11 cellular contexts compared by ENCODE assay signal in genomic region chr20:21529863-21530262, GRCh38. TPM values are rescaled to one million over a fixed set of nuclear protein-coding genes. Genes with fewer than 3 reads are reported as not detected.
DNase-seq lines count a peak whose midpoint lies in the region; ATAC-seq, FAIRE-seq and TF ChIP-seq lines count a peak whose summit lies in the region.
"Had no signal": no experiment of that assay in that cellular context is flagged by ENCODE, and none has a peak within 500 bp of the region (broad histone marks: within the 10 kb centered on the region; RNA-seq: fewer than 3 reads in every experiment).

No MANE protein-coding gene starts in this region.

- TF ChIP-seq CTCF in A549 (IDR thresholded peaks at IDR 0.05) (peak; percentile 41), GM13976 (IDR thresholded peaks at IDR 0.05; ENCODE audit: borderline replicate concordance, control extremely low read depth, extremely low read depth, insufficient read depth, missing control alignments) (peak; percentile 39), fibroblast of the aortic adventitia (IDR thresholded peaks at IDR 0.05; ENCODE audit: insufficient read depth, low read length) (peak; percentile 5)

- no peak for DNase-seq in A549 (ENCODE audit: low read depth in 1 of 2, low spot score in 1 of 2)
- peak; percentile 36 for DNase-seq in GM13976 (ENCODE audit: low spot score)
- DNase-seq in NCI-H774 (lab: John Stamatoyannopoulos, UW) = peak; percentile 66
- no peak for DNase-seq in fibroblast of the aortic adventitia (ENCODE audit: low read depth)
- no peak for DNase-seq in putamen (ENCODE audit: low spot score)
- no peak for DNase-seq in DMS79 (lab: John Stamatoyannopoulos, UW)
- DNase-seq: activated naive CD4-positive, alpha-beta T cell; T-helper 1 cell had no signal

- H3K4me3 ChIP-seq in A549 = no peak overlapping the region
- H3K4me3 ChIP-seq in fibroblast of the aortic adventitia (ENCODE audit: low read depth, low read length) = no peak overlapping the region

- in situ Hi-C loops in GM13976 (cut with MboI; ENCODE audit: low sequenced_read_pairs, unreplicated experiment) = loop anchor here (5.0 kb wide), 1 partner anchor 42 kb away; no protein-coding TSS in a partner anchor

- 0 out of 5 replicates have a peak, but pooled peaks of 1 of the 2 experiments have one; percentile 18 for TF ChIP-seq RAD21 in A549 (conservative IDR thresholded peaks at IDR 0.05 in 1 of 2, IDR thresholded peaks at IDR 0.05 in 1 of 2)

- TF ChIP-seq POLR2A in A549 (IDR thresholded peaks at IDR 0.05; ENCODE audit: low read length) = no peak

- CTCF ChIA-PET in A549 (lab: Yijun Ruan, JAX) = interaction anchor here (0.5 to 1.6 kb wide), 16 partner anchors 11 to 1973 kb away, joined by 3 to 8 read pairs (median 4); no protein-coding TSS in a partner anchor

- 0 out of 3 replicates have a peak, but pooled peaks cover 2% of the 10 kb centered on the region for H3K9me3 ChIP-seq in A549

- no peak overlapping the region for H3K27ac ChIP-seq in A549
- H3K27ac ChIP-seq: epithelial cell of prostate had no signal

- no peak overlapping the region for H3K4me2 ChIP-seq in A549

- whole genome bisulfite sequencing in A549 (ENCODE audit: missing lambda C conversion rate) = 12% methylated on average over 6 of the region's 6 CpGs

- H3K4me1 ChIP-seq in A549 = no peaks in the 10 kb centered on the region

- POLR2A ChIA-PET in A549 (lab: Yijun Ruan, JAX) = no interaction called here

- peak; percentile 84 for FAIRE-seq in A549 (lab: Jason Lieb, UNC)

- TF ChIP-seq EP300 in A549 (IDR thresholded peaks at IDR 0.05) = no peak

- peak in 1 of 2 experiments; percentile 54; a peak in 2 of 6 replicates for ATAC-seq in A549
- ATAC-seq in HG03280 (IDR thresholded peaks at IDR 0.05; ENCODE audit: unreplicated experiment) = no peak
- ATAC-seq in GM18858 (IDR thresholded peaks at IDR 0.05; ENCODE audit: unreplicated experiment) = no peak

TF ChIP-seq in A549, 52 proteins besides CTCF, POLR2A, EP300 and RAD21:
- no peak for TF ChIP-seq JUNB (IDR thresholded peaks at IDR 0.05)
- TF ChIP-seq, protein P1, sequence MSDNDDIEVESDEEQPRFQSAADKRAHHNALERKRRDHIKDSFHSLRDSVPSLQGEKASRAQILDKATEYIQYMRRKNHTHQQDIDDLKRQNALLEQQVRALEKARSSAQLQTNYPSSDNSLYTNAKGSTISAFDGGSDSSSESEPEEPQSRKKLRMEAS (IDR thresholded peaks at IDR 0.05) = peak; percentile 44; the same call in 1 of the 2 replicates

RNA-seq across cellular contexts. Expression of gene NKX2-2, which starts 16.0 kb away (rescaled TPM):
- polyA plus RNA-seq in A549 (2011; rRNA removed) (not detected in 2 replicates), A549 (2017; fragmentation: RNase III; extraction: RNeasy Plus Mini Kit Qiagen cat#74134 plus additional on column Dnase treatment) (not detected in 3 replicates)
- not detected in 2 replicates for polyA plus RNA-seq in A549 (2012; cell fraction: cytosol; rRNA removed)
- not detected in 2 replicates for polyA plus RNA-seq in A549 (2012; cell fraction: nucleus; rRNA removed)
- polyA minus RNA-seq in A549 (2011; rRNA and poly(A)+ RNA removed) = not detected in 2 replicates
- total RNA-seq in fibroblast of the aortic adventitia (ENCODE audit: low replicate concordance) = not detected in 2 replicates

Comparison
In these comparisons a context has a peak if more than half of its experiments do, and no peak if none do; other contexts are left out.
1. DNase-seq: peak in GM13976 (single experiment) and NCI-H774 (single experiment); none in A549 (0 of 2), fibroblast of the aortic adventitia (single experiment), putamen (single experiment) and DMS79 (single experiment).
2. Peak in every context shown above with its lines, with median percentiles within 50 percentile points of each other: CTCF ChIP-seq.